13 cellular contexts compared by ENCODE assay signal in the genomic region with DNA sequence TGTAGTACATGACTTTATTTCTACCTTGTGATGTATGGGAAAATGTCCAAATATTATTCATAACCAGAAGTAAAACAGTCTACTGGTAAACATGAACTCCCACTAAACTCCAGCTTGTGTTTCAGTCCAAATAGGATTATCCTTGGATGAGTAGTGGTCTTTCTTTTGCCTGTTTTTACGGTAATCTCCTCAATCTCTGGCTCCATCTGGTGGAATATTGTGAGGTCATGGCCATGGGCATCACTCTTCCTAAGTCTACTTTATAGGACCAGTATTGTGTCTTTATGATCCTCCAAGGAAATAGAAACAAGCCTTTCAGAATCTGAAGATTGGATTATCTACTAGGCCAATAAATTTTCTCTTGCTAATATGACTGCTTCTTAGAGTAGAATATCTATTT.
DNase-seq lines count a peak whose midpoint lies in the region; ATAC-seq, FAIRE-seq and TF ChIP-seq lines count a peak whose summit lies in the region.
"Had no signal": no experiment of that assay in that cellular context is flagged by ENCODE, and none has a peak within 500 bp of the region (broad histone marks: within the 10 kb centered on the region; RNA-seq: fewer than 3 reads in every experiment).

No MANE protein-coding gene starts in this region.

- H3K4ac ChIP-seq in H1 (replicated peaks; ENCODE audit: insufficient read length, low read depth, low read length), result no peak overlapping the region

- 75% methylated on average over 1 of the region's 1 CpG; no CpG with 5 or more reads in 1 of the 2 experiments for WGBS in H1 (ENCODE audit: extremely low coverage in 1 of 2, insufficient coverage in 1 of 2, insufficient read length in 1 of 2, insufficient replicate concordance in 2 of 2, low coverage in 1 of 2, low lambda C conversion rate in 2 of 2, missing lambda C conversion rate in 1 of 2), 2 experiments

- H3K4me3 Mint-ChIP-seq in neural crest cell, result no peak overlapping the region
- H3K4me3 Mint-ChIP-seq in stimulated activated effector memory CD8-positive, alpha-beta T cell treated with anti-CD3 and anti-CD28 coated beads, Interleukin-12 subunit alpha, Interleukin-12 subunit beta, amount 100 ng/mL, for 72 hours, result no peak overlapping the region
- H3K4me3 Mint-ChIP-seq: memory B cell had no signal

- H3K56ac ChIP-seq in H1 (replicated peaks; ENCODE audit: insufficient read length, low read depth, low read length), result no peak overlapping the region

- H3K36me3 Mint-ChIP-seq in neural crest cell (ENCODE audit: low read depth), result peaks cover 2% of the 10 kb centered on the region
- no peaks in the 10 kb centered on the region for H3K36me3 Mint-ChIP-seq in stimulated activated effector memory CD8-positive, alpha-beta T cell treated with anti-CD3 and anti-CD28 coated beads, Interleukin-12 subunit alpha, Interleukin-12 subunit beta, amount 100 ng/mL, for 72 hours
- H3K36me3 Mint-ChIP-seq: memory B cell had no signal

- no peak for ATAC-seq in HG02571 (IDR thresholded peaks at IDR 0.05; ENCODE audit: unreplicated experiment)
- no peak for ATAC-seq in stimulated activated effector memory CD8-positive, alpha-beta T cell treated with anti-CD3 and anti-CD28 coated beads, Interleukin-12 subunit alpha, Interleukin-12 subunit beta, amount 100 ng/mL, for 72 hours
- ATAC-seq in GM19324 (IDR thresholded peaks at IDR 0.05; ENCODE audit: low FRiP score, unreplicated experiment), result no peak

- H2BK5ac ChIP-seq in H1 (ENCODE audit: low read depth, low read length), result no peak overlapping the region

- TF ChIP-seq POLR2A in H1 (IDR thresholded peaks at IDR 0.05; ENCODE audit: control extremely low read depth in 1 of 2, low read depth in 2 of 2, low read length in 2 of 2), result no peak

- CTCF ChIA-PET in H1 (lab: Charles Lee; ENCODE audit: partially characterized antibody), result interaction anchor here (0.6 to 3.2 kb wide), 13 partner anchors 9 to 1113 kb away, joined by 3 to 12 read pairs (median 3); no protein-coding TSS in a partner anchor

- no peaks in the 10 kb centered on the region for H3K27me3 ChIP-seq in H1 (replicated peaks in 1 of 4; ENCODE audit: control insufficient read depth in 3 of 4, extremely low read depth in 1 of 4, insufficient read depth in 3 of 4, low read length in 3 of 4)
- H3K27me3 ChIP-seq: sigmoid colon, SJSA1 had no signal

- H3K79me1 ChIP-seq in H1 (ENCODE audit: low read depth, low read length), result no peaks in the 10 kb centered on the region

- H3K27ac ChIP-seq in H1 (ENCODE audit: low read depth, low read length), result no peak overlapping the region
- H3K27ac ChIP-seq: sigmoid colon, SJSA1 had no signal

- H4K91ac ChIP-seq in H1 (replicated peaks; ENCODE audit: insufficient read length, low read length), result no peak overlapping the region

- no peaks in the 10 kb centered on the region for H3K79me2 ChIP-seq in H1 (ENCODE audit: control insufficient read depth in 1 of 2, insufficient read depth in 2 of 2, low read length in 2 of 2)

- H3K27me3 Mint-ChIP-seq in neural crest cell (ENCODE audit: low read depth), result peaks cover 6% of the 10 kb centered on the region
- H3K27me3 Mint-ChIP-seq: memory B cell had no signal

- no peak overlapping the region for H2AFZ ChIP-seq in H1 (ENCODE audit: low read length)

- H3K4me1 Mint-ChIP-seq in neural crest cell, result no peaks in the 10 kb centered on the region
- H3K4me1 Mint-ChIP-seq in stimulated activated effector memory CD8-positive, alpha-beta T cell treated with anti-CD3 and anti-CD28 coated beads, Interleukin-12 subunit alpha, Interleukin-12 subunit beta, amount 100 ng/mL, for 72 hours, result no peaks in the 10 kb centered on the region
- H3K4me1 Mint-ChIP-seq: memory B cell had no signal

- POLR2A ChIA-PET in H1 (lab: Charles Lee; ENCODE audit: partially characterized antibody), result no interaction called here

- H2BK12ac ChIP-seq in H1 (ENCODE audit: low read depth, low read length), result no peak overlapping the region

- H3K9me3 Mint-ChIP-seq in neural crest cell, result no peaks in the 10 kb centered on the region
- H3K9me3 Mint-ChIP-seq in stimulated activated effector memory CD8-positive, alpha-beta T cell treated with anti-CD3 and anti-CD28 coated beads, Interleukin-12 subunit alpha, Interleukin-12 subunit beta, amount 100 ng/mL, for 72 hours, result peaks cover 6% of the 10 kb centered on the region

- peak; percentile 84 to 85 for TF ChIP-seq RAD21 in H1 (IDR thresholded peaks at IDR 0.05 in 1 of 2, conservative IDR thresholded peaks at IDR 0.05 in 1 of 2; ENCODE audit: low read depth in 2 of 2, low read length in 2 of 2)

- H2BK20ac ChIP-seq in H1 (ENCODE audit: low read length), result no peak overlapping the region

- H3K4me3 ChIP-seq in H1 (ENCODE audit: extremely low read depth in 1 of 4, insufficient read depth in 2 of 4, low read depth in 3 of 4, low read length in 4 of 4), result no peak overlapping the region
- H3K4me3 ChIP-seq: sigmoid colon, SJSA1 had no signal

- no peaks in the 10 kb centered on the region for H4K20me1 ChIP-seq in H1 (replicated peaks in 1 of 2; ENCODE audit: control insufficient read depth in 1 of 2, insufficient read depth in 2 of 2, low read length in 2 of 2)

- no peak overlapping the region for H3K9ac ChIP-seq in H1 (replicated peaks in 1 of 4; ENCODE audit: extremely low read depth in 1 of 4, low read depth in 3 of 4, low read length in 3 of 4)

- no peak overlapping the region for H4K5ac ChIP-seq in H1 (ENCODE audit: insufficient read length, low read depth, low read length)

- no peak overlapping the region for H3K4me2 ChIP-seq in H1 (ENCODE audit: insufficient read depth in 1 of 2, low read depth in 2 of 2, low read length in 2 of 2)

- no peak overlapping the region for H3K27ac Mint-ChIP-seq in neural crest cell (ENCODE audit: unreplicated experiment)
- no peak overlapping the region for H3K27ac Mint-ChIP-seq in stimulated activated effector memory CD8-positive, alpha-beta T cell treated with anti-CD3 and anti-CD28 coated beads, Interleukin-12 subunit alpha, Interleukin-12 subunit beta, amount 100 ng/mL, for 72 hours
- H3K27ac Mint-ChIP-seq: memory B cell had no signal

- TF ChIP-seq CTCF in H1 (IDR thresholded peaks at IDR 0.05; ENCODE audit: control extremely low read depth in 1 of 3, insufficient read depth in 1 of 3, low read depth in 1 of 3, low read length in 3 of 3), result peak in 2 of 3 experiments; percentile 53 to 59; a peak in 2 of 4 replicates
- peak; percentile 41 for TF ChIP-seq CTCF in neural crest cell (conservative IDR thresholded peaks at IDR 0.05)

- peaks cover 0 to 3% (median 0%) of the 10 kb centered on the region in 4 experiments; a peak in 1 of 7 replicates for H3K4me1 ChIP-seq in H1 (replicated peaks in 1 of 4; ENCODE audit: control insufficient read depth in 3 of 4, insufficient read depth in 4 of 4, low read length in 3 of 4)
- H3K4me1 ChIP-seq: sigmoid colon, SJSA1 had no signal

- no peaks in the 10 kb centered on the region for H3K9me3 ChIP-seq in H1 (ENCODE audit: insufficient read depth in 2 of 2, low read depth in 1 of 2, low read length in 1 of 2)
- H3K9me3 ChIP-seq: sigmoid colon, SJSA1 had no signal

- FAIRE-seq in H1 (lab: Jason Lieb, UNC), result no peak

- TF ChIP-seq EP300 in H1 (IDR thresholded peaks at IDR 0.05; ENCODE audit: borderline replicate concordance in 1 of 2, low read depth in 2 of 2, low read length in 2 of 2), result no peak

- no peak overlapping the region for H3K23ac ChIP-seq in H1 (ENCODE audit: insufficient read length)

- no peak overlapping the region for H2BK15ac ChIP-seq in H1 (ENCODE audit: low read length)

- no peak overlapping the region for H3K18ac ChIP-seq in H1 (ENCODE audit: extremely low read depth, low read length)

- DNase-seq in HuH-7 (ENCODE audit: low spot score), result peak; percentile 22
- DNase-seq in NCI-H748 (lab: John Stamatoyannopoulos, UW; ENCODE audit: unreplicated experiment), result peak; percentile 77
- no peak for DNase-seq in H1 (ENCODE audit: low read depth in 1 of 2, low spot score in 2 of 2)
- no peak for DNase-seq in neural crest cell (ENCODE audit: low read depth, low spot score)
- DNase-seq in HuH-7.5 (ENCODE audit: low spot score), result no peak
- no peak for DNase-seq in stimulated activated effector memory CD8-positive, alpha-beta T cell treated with anti-CD3 and anti-CD28 coated beads, Interleukin-12 subunit alpha, Interleukin-12 subunit beta, amount 100 ng/mL, for 72 hours (ENCODE audit: low spot score in 2 of 2)
- DNase-seq: erythroblast, NCI-H1436, sigmoid colon had no signal

- H2BK120ac ChIP-seq in H1 (replicated peaks; ENCODE audit: low read depth, low read length), result no peak overlapping the region

- H3K23me2 ChIP-seq in H1 (ENCODE audit: low read depth, low read length), result no peaks in the 10 kb centered on the region

- no peak overlapping the region for H3K14ac ChIP-seq in H1 (ENCODE audit: insufficient read length)

- H4K8ac ChIP-seq in H1 (ENCODE audit: extremely low read depth, insufficient read depth, low read length), result no peak overlapping the region

- H2AK5ac ChIP-seq in H1 (ENCODE audit: low read depth, low read length), result no peak overlapping the region

- H3K36me3 ChIP-seq in H1 (ENCODE audit: control insufficient read depth in 2 of 4, insufficient read depth in 4 of 4, low read length in 3 of 4), result no peaks in the 10 kb centered on the region
- H3K36me3 ChIP-seq: sigmoid colon, SJSA1 had no signal

TF ChIP-seq in H1, 55 proteins besides CTCF, POLR2A, EP300 and RAD21:
- TF ChIP-seq GTF2F1 (IDR thresholded peaks at IDR 0.05; ENCODE audit: borderline replicate concordance, low read depth, low read length) (no peak), POU5F1 (IDR thresholded peaks at IDR 0.05; ENCODE audit: low read depth, low read length) (no peak), KDM1A (IDR thresholded peaks at IDR 0.05; ENCODE audit: borderline replicate concordance, low read length) (no peak), NRF1 (IDR thresholded peaks at IDR 0.05; ENCODE audit: low read depth, low read length) (no peak), RXRA (IDR thresholded peaks at IDR 0.05; ENCODE audit: insufficient read depth, low read depth, low read length) (no peak), CTBP2 (IDR thresholded peaks at IDR 0.05; ENCODE audit: borderline replicate concordance, insufficient read depth, insufficient read length, low read length) (no peak), KDM5A (IDR thresholded peaks at IDR 0.05; ENCODE audit: low read length) (no peak), RNF2 (IDR thresholded peaks at IDR 0.05; ENCODE audit: borderline replicate concordance, low read depth, low read length, missing control alignments, poor library complexity, severe bottlenecking) (no peak), SP2 (IDR thresholded peaks at IDR 0.05; ENCODE audit: low read length) (no peak), CHD1 (IDR thresholded peaks at IDR 0.05; ENCODE audit: low read depth, low read length) (no peak)
- TF ChIP-seq, protein P1, sequence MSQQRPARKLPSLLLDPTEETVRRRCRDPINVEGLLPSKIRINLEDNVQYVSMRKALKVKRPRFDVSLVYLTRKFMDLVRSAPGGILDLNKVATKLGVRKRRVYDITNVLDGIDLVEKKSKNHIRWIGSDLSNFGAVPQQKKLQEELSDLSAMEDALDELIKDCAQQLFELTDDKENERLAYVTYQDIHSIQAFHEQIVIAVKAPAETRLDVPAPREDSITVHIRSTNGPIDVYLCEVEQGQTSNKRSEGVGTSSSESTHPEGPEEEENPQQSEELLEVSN (IDR thresholded peaks at IDR 0.05), result no peak

Comparison
In these comparisons a context has a peak if more than half of its experiments do, and no peak if none do; other contexts are left out.
1. DNase-seq: peak in HuH-7 (single experiment) and NCI-H748 (single experiment); none in H1 (0 of 2), neural crest cell (single experiment), HuH-7.5 (single experiment) and stimulated activated effector memory CD8-positive, alpha-beta T cell treated with anti-CD3 and anti-CD28 coated beads, Interleukin-12 subunit alpha, Interleukin-12 subunit beta, amount 100 ng/mL, for 72 hours (0 of 2).